Comparison of ENCODE assay signal across 15 cellular contexts in genomic region chr15:78790027-78790426, GRCh38. TPM values are rescaled to one million over a fixed set of nuclear protein-coding genes. Genes with fewer than 3 reads are reported as not detected.
DNase-seq lines count a peak whose midpoint lies in the region; ATAC-seq and TF ChIP-seq lines count a peak whose summit lies in the region.
"Had no signal": no experiment of that assay in that cellular context is flagged by ENCODE, and none has a peak within 500 bp of the region (broad histone marks: within the 10 kb centered on the region; RNA-seq: fewer than 3 reads in every experiment).

No MANE protein-coding gene starts in this region.

- ATAC-seq in activated naive CD8-positive, alpha-beta T cell treated with anti-CD3 and anti-CD28 coated beads, Interleukin-2, amount 10 ng/mL, durations not matched to agents 7 days and 5 days (ENCODE audit: low read depth): peak; percentile 42
- peak; percentile 93 for ATAC-seq in stimulated activated naive CD8-positive, alpha-beta T cell treated with anti-CD3 and anti-CD28 coated beads, Interleukin-15, Interleukin-2, amounts not matched to agents 100 U/mL and 50 U/mL, for 24 hours
- ATAC-seq in GM21447 (IDR thresholded peaks at IDR 0.05; ENCODE audit: unreplicated experiment) (no peak), HG02623 (IDR thresholded peaks at IDR 0.05; ENCODE audit: unreplicated experiment) (no peak)
- ATAC-seq: effector memory CD8-positive, alpha-beta T cell had no signal

- no peak overlapping the region for H3K9ac ChIP-seq in endodermal cell (ENCODE audit: extremely low read depth, low read length, poor library complexity, severe bottlenecking)

- H3K27me3 ChIP-seq in endodermal cell (ENCODE audit: control insufficient read depth, insufficient read depth, low read length, poor library complexity, severe bottlenecking): no peaks in the 10 kb centered on the region
- H3K27me3 ChIP-seq: tibial nerve had no signal

- H3K4me1 ChIP-seq in endodermal cell (ENCODE audit: control insufficient read depth, insufficient read depth, low read length): no peaks in the 10 kb centered on the region
- H3K4me1 ChIP-seq: tibial nerve had no signal

- H3K27me3 Mint-ChIP-seq in activated naive CD8-positive, alpha-beta T cell treated with anti-CD3 and anti-CD28 coated beads, Interleukin-2, amount 10 ng/mL, durations not matched to agents 7 days and 5 days: no peaks in the 10 kb centered on the region
- no peaks in the 10 kb centered on the region for H3K27me3 Mint-ChIP-seq in activated naive CD8-positive, alpha-beta T cell treated with anti-CD3 and anti-CD28 coated beads for 36 hours
- H3K27me3 Mint-ChIP-seq in endodermal cell (ENCODE audit: insufficient read depth): no peaks in the 10 kb centered on the region

- H3K36me3 ChIP-seq in endodermal cell (ENCODE audit: control insufficient read depth, insufficient read depth, low read length): peaks cover 17% of the 10 kb centered on the region

- DNase-seq in activated naive CD8-positive, alpha-beta T cell treated with anti-CD3 and anti-CD28 coated beads, Interleukin-2, amount 10 ng/mL, durations not matched to agents 7 days and 5 days: no peak
- no peak for DNase-seq in activated naive CD8-positive, alpha-beta T cell treated with anti-CD3 and anti-CD28 coated beads for 36 hours
- DNase-seq in OCI-M1 (lab: John Stamatoyannopoulos, UW) (peak; percentile 12), endodermal cell (peak; percentile 29), 8988T (no peak)
- DNase-seq in stimulated activated naive CD8-positive, alpha-beta T cell treated with anti-CD3 and anti-CD28 coated beads, Interleukin-15, Interleukin-2, amounts not matched to agents 100 U/mL and 50 U/mL, for 24 hours: no peak
- DNase-seq: AML-193; central memory CD4-positive, alpha-beta T cell; effector memory CD8-positive, alpha-beta T cell; NCI-H2029; NCI-H524 treated with DMSO at 0.1 percent for 48 hours; T1000 had no signal

- no peaks in the 10 kb centered on the region for H3K36me3 Mint-ChIP-seq in activated naive CD8-positive, alpha-beta T cell treated with anti-CD3 and anti-CD28 coated beads, Interleukin-2, amount 10 ng/mL, durations not matched to agents 7 days and 5 days
- H3K36me3 Mint-ChIP-seq in activated naive CD8-positive, alpha-beta T cell treated with anti-CD3 and anti-CD28 coated beads for 36 hours: no peaks in the 10 kb centered on the region
- H3K36me3 Mint-ChIP-seq in endodermal cell (ENCODE audit: low read depth): peaks cover 29% of the 10 kb centered on the region

- POLR2A ChIA-PET in activated naive CD8-positive, alpha-beta T cell treated with anti-CD3 and anti-CD28 coated beads, Interleukin-2, amount 10 ng/mL, durations not matched to agents 7 days and 5 days (lab: Charles Lee): no interaction called here

- no peak overlapping the region for H3K27ac Mint-ChIP-seq in activated naive CD8-positive, alpha-beta T cell treated with anti-CD3 and anti-CD28 coated beads, Interleukin-2, amount 10 ng/mL, durations not matched to agents 7 days and 5 days
- H3K27ac Mint-ChIP-seq in activated naive CD8-positive, alpha-beta T cell treated with anti-CD3 and anti-CD28 coated beads for 36 hours: no peak overlapping the region
- H3K27ac Mint-ChIP-seq in endodermal cell: no peak overlapping the region
- H3K27ac Mint-ChIP-seq: effector memory CD8-positive, alpha-beta T cell had no signal

- no peaks in the 10 kb centered on the region for H3K9me3 Mint-ChIP-seq in activated naive CD8-positive, alpha-beta T cell treated with anti-CD3 and anti-CD28 coated beads, Interleukin-2, amount 10 ng/mL, durations not matched to agents 7 days and 5 days
- H3K9me3 Mint-ChIP-seq in activated naive CD8-positive, alpha-beta T cell treated with anti-CD3 and anti-CD28 coated beads for 36 hours: no peaks in the 10 kb centered on the region
- H3K9me3 Mint-ChIP-seq in endodermal cell: no peaks in the 10 kb centered on the region
- H3K9me3 Mint-ChIP-seq: effector memory CD8-positive, alpha-beta T cell had no signal

- H3K27ac ChIP-seq in endodermal cell (ENCODE audit: low read depth, low read length): no peak overlapping the region
- H3K27ac ChIP-seq: tibial nerve had no signal

- H3K4me1 Mint-ChIP-seq in activated naive CD8-positive, alpha-beta T cell treated with anti-CD3 and anti-CD28 coated beads, Interleukin-2, amount 10 ng/mL, durations not matched to agents 7 days and 5 days: peaks cover 4% of the 10 kb centered on the region
- peaks cover 5% of the 10 kb centered on the region for H3K4me1 Mint-ChIP-seq in activated naive CD8-positive, alpha-beta T cell treated with anti-CD3 and anti-CD28 coated beads for 36 hours
- no peaks in the 10 kb centered on the region for H3K4me1 Mint-ChIP-seq in endodermal cell

- H3K4me3 Mint-ChIP-seq in activated naive CD8-positive, alpha-beta T cell treated with anti-CD3 and anti-CD28 coated beads, Interleukin-2, amount 10 ng/mL, durations not matched to agents 7 days and 5 days: no peak overlapping the region
- H3K4me3 Mint-ChIP-seq in activated naive CD8-positive, alpha-beta T cell treated with anti-CD3 and anti-CD28 coated beads for 36 hours: no peak overlapping the region
- H3K4me3 Mint-ChIP-seq in endodermal cell: no peak overlapping the region
- H3K4me3 Mint-ChIP-seq: effector memory CD8-positive, alpha-beta T cell had no signal

- 94 to 100% methylated on average over 2 to 4 of the region's 4 CpGs for WGBS in endodermal cell (ENCODE audit: insufficient coverage in 1 of 2, insufficient read length in 1 of 2), 2 experiments

- no peaks in the 10 kb centered on the region for H3K9me3 ChIP-seq in endodermal cell (ENCODE audit: control insufficient read depth, low read length)

- no peak for TF ChIP-seq CTCF in endodermal cell (conservative IDR thresholded peaks at IDR 0.05)

- no peak overlapping the region for H3K4me3 ChIP-seq in endodermal cell (ENCODE audit: low read length)
- H3K4me3 ChIP-seq: tibial nerve had no signal

RNA-seq across cellular contexts. Expression of gene ADAMTS7, which starts 21.2 kb away (rescaled TPM):
- under 1 TPM in 1 of 2 experiments, not detected in 1; 0.14 TPM for total RNA-seq in activated naive CD8-positive, alpha-beta T cell treated with anti-CD3 and anti-CD28 coated beads, Interleukin-2, amount 10 ng/mL, durations not matched to agents 7 days and 5 days
- total RNA-seq in activated naive CD8-positive, alpha-beta T cell treated with anti-CD3 and anti-CD28 coated beads for 36 hours: under 1 TPM; 0.10 to 0.21 TPM
- 10 to 100 TPM; 55.8 to 67.1 TPM for total RNA-seq in endodermal cell
- 58.8 TPM for polyA plus RNA-seq in endodermal cell (2013, experiment 1 of 2)
- 53.4 TPM for polyA plus RNA-seq in endodermal cell (2013, experiment 2 of 2)

Comparison
In these comparisons a context has a peak if more than half of its experiments do, and no peak if none do; other contexts are left out.
1. ATAC-seq: peak in activated naive CD8-positive, alpha-beta T cell treated with anti-CD3 and anti-CD28 coated beads, Interleukin-2, amount 10 ng/mL, durations not matched to agents 7 days and 5 days (single experiment) and stimulated activated naive CD8-positive, alpha-beta T cell treated with anti-CD3 and anti-CD28 coated beads, Interleukin-15, Interleukin-2, amounts not matched to agents 100 U/mL and 50 U/mL, for 24 hours (single experiment); none in GM21447 (single experiment) and HG02623 (single experiment).
2. DNase-seq: peak in OCI-M1 (single experiment) and endodermal cell (single experiment); none in activated naive CD8-positive, alpha-beta T cell treated with anti-CD3 and anti-CD28 coated beads, Interleukin-2, amount 10 ng/mL, durations not matched to agents 7 days and 5 days (single experiment), activated naive CD8-positive, alpha-beta T cell treated with anti-CD3 and anti-CD28 coated beads for 36 hours (single experiment), stimulated activated naive CD8-positive, alpha-beta T cell treated with anti-CD3 and anti-CD28 coated beads, Interleukin-15, Interleukin-2, amounts not matched to agents 100 U/mL and 50 U/mL, for 24 hours (single experiment) and 8988T (single experiment).
3. RNA of gene ADAMTS7, which starts 21.2 kb away (total RNA-seq): 55.8 to 67.1 TPM in endodermal cell; 0.10 to 0.21 TPM in activated naive CD8-positive, alpha-beta T cell treated with anti-CD3 and anti-CD28 coated beads for 36 hours and 0.14 TPM in activated naive CD8-positive, alpha-beta T cell treated with anti-CD3 and anti-CD28 coated beads, Interleukin-2, amount 10 ng/mL, durations not matched to agents 7 days and 5 days; every median in the first group is over 10 times any median in the second.